In genomic region chr10:33152750-33153149, GRCh38 we compare ENCODE assay signal across 18 cellular contexts.
"Had no signal": no experiment of that assay in that cellular context is flagged by ENCODE, and none has a peak within 500 bp of the region (broad histone marks: within the 10 kb centered on the region; RNA-seq: fewer than 3 reads in every experiment).

No MANE protein-coding gene starts in this region.

- H3K27me3 Mint-ChIP-seq: activated naive CD8-positive, alpha-beta T cell treated with anti-CD3 and anti-CD28 coated beads, Interleukin-2, amount 10 ng/mL, durations not matched to agents 7 days and 5 days; naive thymus-derived CD8-positive, alpha-beta T cell had no signal

- H3K27ac ChIP-seq: epithelial cell of prostate, neutrophil, parathyroid adenoma, tibial artery had no signal

- H2AFZ ChIP-seq: parathyroid adenoma had no signal

- DNase-seq: activated CD8-positive, alpha-beta memory T cell treated with anti-CD3 and anti-CD28 coated beads, Interleukin-2, amount 50 U/mL, for 48 hours; activated CD8-positive, alpha-beta T cell treated with anti-CD3 and anti-CD28 coated beads for 36 hours; activated naive CD4-positive, alpha-beta T cell; activated naive CD8-positive, alpha-beta T cell treated with anti-CD3 and anti-CD28 coated beads, Interleukin-2, amount 10 ng/mL, durations not matched to agents 7 days and 5 days; aorta; cerebellar nuclear complex; effector CD8-positive, alpha-beta T cell; head of caudate nucleus; left colon; mammary epithelial cell; naive thymus-derived CD8-positive, alpha-beta T cell; stimulated activated CD4-positive, alpha-beta T cell treated with anti-CD3 and anti-CD28 coated beads, Interleukin-2, amount 100 ng/mL, for 24 hours; tibial artery had no signal

- H3K36me3 ChIP-seq: neutrophil, tibial artery had no signal

- H3K9ac ChIP-seq: parathyroid adenoma had no signal

- H3K4me3 Mint-ChIP-seq: activated CD8-positive, alpha-beta T cell treated with anti-CD3 and anti-CD28 coated beads for 36 hours; activated naive CD8-positive, alpha-beta T cell treated with anti-CD3 and anti-CD28 coated beads, Interleukin-2, amount 10 ng/mL, durations not matched to agents 7 days and 5 days had no signal

- H3K4me1 ChIP-seq: parathyroid adenoma had no signal

- H3K9me3 ChIP-seq: neutrophil, tibial artery had no signal

- H3K27ac Mint-ChIP-seq: activated naive CD8-positive, alpha-beta T cell treated with anti-CD3 and anti-CD28 coated beads, Interleukin-2, amount 10 ng/mL, durations not matched to agents 7 days and 5 days had no signal

- ATAC-seq: left colon; naive thymus-derived CD8-positive, alpha-beta T cell had no signal

- FAIRE-seq: frontal cortex, urothelium cell line had no signal

- H3K79me2 ChIP-seq: parathyroid adenoma had no signal

- H3K4me3 ChIP-seq: tibial artery had no signal

- H3K36me3 Mint-ChIP-seq: activated naive CD8-positive, alpha-beta T cell treated with anti-CD3 and anti-CD28 coated beads, Interleukin-2, amount 10 ng/mL, durations not matched to agents 7 days and 5 days; naive thymus-derived CD8-positive, alpha-beta T cell had no signal

- H3K27me3 ChIP-seq: neutrophil, tibial artery had no signal
